1 cellular context compared by ENCODE assay signal in the genomic region with DNA sequence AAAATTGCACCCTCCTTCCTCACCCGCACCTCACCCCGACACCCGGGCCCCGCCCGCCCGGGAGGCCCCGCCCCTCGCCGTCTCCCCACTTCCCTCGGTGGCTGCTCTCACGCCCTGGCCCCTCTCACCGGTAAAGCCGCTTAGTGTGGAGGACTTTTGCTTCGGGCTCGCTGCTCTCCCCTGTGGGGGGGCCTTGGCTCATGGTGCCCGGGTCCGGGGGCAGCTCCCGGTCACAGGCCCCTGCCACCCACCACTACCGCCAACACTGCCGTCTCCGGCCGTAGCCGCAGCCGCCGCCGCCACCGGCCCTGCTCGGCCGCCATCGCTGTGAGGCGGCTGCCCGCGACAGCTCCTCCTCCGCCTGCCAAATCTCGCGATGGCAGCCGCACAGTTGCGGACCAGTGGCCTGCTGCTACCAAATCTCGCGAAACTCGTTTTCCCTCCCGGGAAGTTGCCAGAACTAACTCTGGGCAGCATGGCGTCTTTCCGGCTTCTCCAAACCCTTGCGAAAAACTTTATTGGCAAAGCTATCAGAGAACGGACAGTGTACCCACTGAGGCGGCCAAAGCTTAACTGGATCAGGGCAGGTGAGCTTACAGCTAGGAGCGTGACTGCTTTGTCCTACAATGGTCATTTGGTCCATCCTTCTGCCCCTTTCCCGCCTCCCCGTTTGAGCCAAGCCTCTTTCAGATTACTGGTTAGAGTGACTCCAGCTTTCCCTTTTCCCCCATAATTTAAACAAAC.
TF ChIP-seq lines count a peak whose summit lies in the region.

A gene with protein sequence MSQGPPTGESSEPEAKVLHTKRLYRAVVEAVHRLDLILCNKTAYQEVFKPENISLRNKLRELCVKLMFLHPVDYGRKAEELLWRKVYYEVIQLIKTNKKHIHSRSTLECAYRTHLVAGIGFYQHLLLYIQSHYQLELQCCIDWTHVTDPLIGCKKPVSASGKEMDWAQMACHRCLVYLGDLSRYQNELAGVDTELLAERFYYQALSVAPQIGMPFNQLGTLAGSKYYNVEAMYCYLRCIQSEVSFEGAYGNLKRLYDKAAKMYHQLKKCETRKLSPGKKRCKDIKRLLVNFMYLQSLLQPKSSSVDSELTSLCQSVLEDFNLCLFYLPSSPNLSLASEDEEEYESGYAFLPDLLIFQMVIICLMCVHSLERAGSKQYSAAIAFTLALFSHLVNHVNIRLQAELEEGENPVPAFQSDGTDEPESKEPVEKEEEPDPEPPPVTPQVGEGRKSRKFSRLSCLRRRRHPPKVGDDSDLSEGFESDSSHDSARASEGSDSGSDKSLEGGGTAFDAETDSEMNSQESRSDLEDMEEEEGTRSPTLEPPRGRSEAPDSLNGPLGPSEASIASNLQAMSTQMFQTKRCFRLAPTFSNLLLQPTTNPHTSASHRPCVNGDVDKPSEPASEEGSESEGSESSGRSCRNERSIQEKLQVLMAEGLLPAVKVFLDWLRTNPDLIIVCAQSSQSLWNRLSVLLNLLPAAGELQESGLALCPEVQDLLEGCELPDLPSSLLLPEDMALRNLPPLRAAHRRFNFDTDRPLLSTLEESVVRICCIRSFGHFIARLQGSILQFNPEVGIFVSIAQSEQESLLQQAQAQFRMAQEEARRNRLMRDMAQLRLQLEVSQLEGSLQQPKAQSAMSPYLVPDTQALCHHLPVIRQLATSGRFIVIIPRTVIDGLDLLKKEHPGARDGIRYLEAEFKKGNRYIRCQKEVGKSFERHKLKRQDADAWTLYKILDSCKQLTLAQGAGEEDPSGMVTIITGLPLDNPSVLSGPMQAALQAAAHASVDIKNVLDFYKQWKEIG (minus strand): TSS at position 347 of the 744 bp plus-strand sequence. CDS start 145 bp downstream, at position 202.

TF ChIP-seq in HEK293, 187 proteins besides CTCF, POLR2A, EP300 and RAD21 (continued from another document and continues in another):
- TF ChIP-seq, protein P1, sequence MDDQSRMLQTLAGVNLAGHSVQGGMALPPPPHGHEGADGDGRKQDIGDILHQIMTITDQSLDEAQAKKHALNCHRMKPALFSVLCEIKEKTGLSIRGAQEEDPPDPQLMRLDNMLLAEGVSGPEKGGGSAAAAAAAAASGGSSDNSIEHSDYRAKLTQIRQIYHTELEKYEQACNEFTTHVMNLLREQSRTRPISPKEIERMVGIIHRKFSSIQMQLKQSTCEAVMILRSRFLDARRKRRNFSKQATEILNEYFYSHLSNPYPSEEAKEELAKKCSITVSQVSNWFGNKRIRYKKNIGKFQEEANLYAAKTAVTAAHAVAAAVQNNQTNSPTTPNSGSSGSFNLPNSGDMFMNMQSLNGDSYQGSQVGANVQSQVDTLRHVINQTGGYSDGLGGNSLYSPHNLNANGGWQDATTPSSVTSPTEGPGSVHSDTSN (CRISPR knock-in tag; IDR thresholded peaks at IDR 0.05) = no peak
- TF ChIP-seq OSR2 (tag by site-specific recombination; IDR thresholded peaks at IDR 0.05) (0 out of 2 replicates have a peak, but pooled peaks have one; percentile 37), ZNF423 (tag by site-specific recombination; IDR thresholded peaks at IDR 0.05) (no peak), ZNF654 (tag by site-specific recombination; IDR thresholded peaks at IDR 0.05; ENCODE audit: low read depth) (no peak), ZBTB20 (tag by site-specific recombination; IDR thresholded peaks at IDR 0.05) (peak; percentile 70; the same call in 1 of the 2 replicates), REPIN1 (tag by site-specific recombination; IDR thresholded peaks at IDR 0.05; ENCODE audit: low read depth) (peak; percentile 83), ZNF514 (tag by site-specific recombination; IDR thresholded peaks at IDR 0.05) (no peak), ZNF19 (tag by site-specific recombination; IDR thresholded peaks at IDR 0.05; ENCODE audit: low read depth) (no peak), ZBTB48 (tag by site-specific recombination; IDR thresholded peaks at IDR 0.05) (peak; percentile 97), ZNF596 (tag by site-specific recombination; IDR thresholded peaks at IDR 0.05) (no peak), ZFP37 (tag by site-specific recombination; IDR thresholded peaks at IDR 0.05) (peak; percentile 81; the same call in 1 of the 2 replicates), KLF8 (tag by site-specific recombination; IDR thresholded peaks at IDR 0.05) (peak; percentile 91), TRIM28 (IDR thresholded peaks at IDR 0.05; ENCODE audit: borderline replicate concordance, low read length) (peak; percentile 71), ZNF549 (tag by site-specific recombination; IDR thresholded peaks at IDR 0.05) (no peak), KLF7 (tag by site-specific recombination; IDR thresholded peaks at IDR 0.05; ENCODE audit: borderline replicate concordance) (peak; percentile 89; the same call in 1 of the 2 replicates), ZNF426 (tag by site-specific recombination; IDR thresholded peaks at IDR 0.05) (no peak), ZNF169 (tag by site-specific recombination; IDR thresholded peaks at IDR 0.05) (no peak; the same call in 1 of the 2 replicates), ZNF324 (tag by site-specific recombination; IDR thresholded peaks at IDR 0.05) (peak; percentile 96)
- TF ChIP-seq, protein P2, sequence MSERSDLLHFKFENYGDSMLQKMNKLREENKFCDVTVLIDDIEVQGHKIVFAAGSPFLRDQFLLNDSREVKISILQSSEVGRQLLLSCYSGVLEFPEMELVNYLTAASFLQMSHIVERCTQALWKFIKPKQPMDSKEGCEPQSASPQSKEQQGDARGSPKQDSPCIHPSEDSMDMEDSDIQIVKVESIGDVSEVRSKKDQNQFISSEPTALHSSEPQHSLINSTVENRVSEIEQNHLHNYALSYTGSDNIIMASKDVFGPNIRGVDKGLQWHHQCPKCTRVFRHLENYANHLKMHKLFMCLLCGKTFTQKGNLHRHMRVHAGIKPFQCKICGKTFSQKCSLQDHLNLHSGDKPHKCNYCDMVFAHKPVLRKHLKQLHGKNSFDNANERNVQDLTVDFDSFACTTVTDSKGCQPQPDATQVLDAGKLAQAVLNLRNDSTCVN (tag by site-specific recombination; optimal IDR thresholded peaks at IDR 0.05) = peak; percentile 40
- TF ChIP-seq, protein P3, sequence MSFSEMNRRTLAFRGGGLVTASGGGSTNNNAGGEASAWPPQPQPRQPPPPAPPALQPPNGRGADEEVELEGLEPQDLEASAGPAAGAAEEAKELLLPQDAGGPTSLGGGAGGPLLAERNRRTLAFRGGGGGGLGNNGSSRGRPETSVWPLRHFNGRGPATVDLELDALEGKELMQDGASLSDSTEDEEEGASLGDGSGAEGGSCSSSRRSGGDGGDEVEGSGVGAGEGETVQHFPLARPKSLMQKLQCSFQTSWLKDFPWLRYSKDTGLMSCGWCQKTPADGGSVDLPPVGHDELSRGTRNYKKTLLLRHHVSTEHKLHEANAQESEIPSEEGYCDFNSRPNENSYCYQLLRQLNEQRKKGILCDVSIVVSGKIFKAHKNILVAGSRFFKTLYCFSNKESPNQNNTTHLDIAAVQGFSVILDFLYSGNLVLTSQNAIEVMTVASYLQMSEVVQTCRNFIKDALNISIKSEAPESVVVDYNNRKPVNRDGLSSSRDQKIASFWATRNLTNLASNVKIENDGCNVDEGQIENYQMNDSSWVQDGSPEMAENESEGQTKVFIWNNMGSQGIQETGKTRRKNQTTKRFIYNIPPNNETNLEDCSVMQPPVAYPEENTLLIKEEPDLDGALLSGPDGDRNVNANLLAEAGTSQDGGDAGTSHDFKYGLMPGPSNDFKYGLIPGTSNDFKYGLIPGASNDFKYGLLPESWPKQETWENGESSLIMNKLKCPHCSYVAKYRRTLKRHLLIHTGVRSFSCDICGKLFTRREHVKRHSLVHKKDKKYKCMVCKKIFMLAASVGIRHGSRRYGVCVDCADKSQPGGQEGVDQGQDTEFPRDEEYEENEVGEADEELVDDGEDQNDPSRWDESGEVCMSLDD (tag by site-specific recombination; IDR thresholded peaks at IDR 0.05) = 0 out of 2 replicates have a peak, but pooled peaks have one; percentile 28
- TF ChIP-seq, protein P4, sequence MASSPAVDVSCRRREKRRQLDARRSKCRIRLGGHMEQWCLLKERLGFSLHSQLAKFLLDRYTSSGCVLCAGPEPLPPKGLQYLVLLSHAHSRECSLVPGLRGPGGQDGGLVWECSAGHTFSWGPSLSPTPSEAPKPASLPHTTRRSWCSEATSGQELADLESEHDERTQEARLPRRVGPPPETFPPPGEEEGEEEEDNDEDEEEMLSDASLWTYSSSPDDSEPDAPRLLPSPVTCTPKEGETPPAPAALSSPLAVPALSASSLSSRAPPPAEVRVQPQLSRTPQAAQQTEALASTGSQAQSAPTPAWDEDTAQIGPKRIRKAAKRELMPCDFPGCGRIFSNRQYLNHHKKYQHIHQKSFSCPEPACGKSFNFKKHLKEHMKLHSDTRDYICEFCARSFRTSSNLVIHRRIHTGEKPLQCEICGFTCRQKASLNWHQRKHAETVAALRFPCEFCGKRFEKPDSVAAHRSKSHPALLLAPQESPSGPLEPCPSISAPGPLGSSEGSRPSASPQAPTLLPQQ (tag by site-specific recombination; IDR thresholded peaks at IDR 0.05) = peak; percentile 86
- TF ChIP-seq, protein P5, sequence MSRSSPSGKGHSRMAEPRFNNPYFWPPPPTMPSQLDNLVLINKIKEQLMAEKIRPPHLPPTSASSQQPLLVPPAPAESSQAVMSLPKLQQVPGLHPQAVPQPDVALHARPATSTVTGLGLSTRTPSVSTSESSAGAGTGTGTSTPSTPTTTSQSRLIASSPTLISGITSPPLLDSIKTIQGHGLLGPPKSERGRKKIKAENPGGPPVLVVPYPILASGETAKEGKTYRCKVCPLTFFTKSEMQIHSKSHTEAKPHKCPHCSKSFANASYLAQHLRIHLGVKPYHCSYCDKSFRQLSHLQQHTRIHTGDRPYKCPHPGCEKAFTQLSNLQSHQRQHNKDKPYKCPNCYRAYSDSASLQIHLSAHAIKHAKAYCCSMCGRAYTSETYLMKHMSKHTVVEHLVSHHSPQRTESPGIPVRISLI (tag by site-specific recombination; IDR thresholded peaks at IDR 0.05) = 0 out of 2 replicates have a peak, but pooled peaks have one; percentile 47
- TF ChIP-seq, protein P6, sequence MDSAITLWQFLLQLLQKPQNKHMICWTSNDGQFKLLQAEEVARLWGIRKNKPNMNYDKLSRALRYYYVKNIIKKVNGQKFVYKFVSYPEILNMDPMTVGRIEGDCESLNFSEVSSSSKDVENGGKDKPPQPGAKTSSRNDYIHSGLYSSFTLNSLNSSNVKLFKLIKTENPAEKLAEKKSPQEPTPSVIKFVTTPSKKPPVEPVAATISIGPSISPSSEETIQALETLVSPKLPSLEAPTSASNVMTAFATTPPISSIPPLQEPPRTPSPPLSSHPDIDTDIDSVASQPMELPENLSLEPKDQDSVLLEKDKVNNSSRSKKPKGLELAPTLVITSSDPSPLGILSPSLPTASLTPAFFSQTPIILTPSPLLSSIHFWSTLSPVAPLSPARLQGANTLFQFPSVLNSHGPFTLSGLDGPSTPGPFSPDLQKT (IDR thresholded peaks at IDR 0.05; ENCODE audit: borderline replicate concordance, low read depth, low read length) = peak; percentile 64; the same call in 1 of the 2 replicates
- TF ChIP-seq, protein P7, sequence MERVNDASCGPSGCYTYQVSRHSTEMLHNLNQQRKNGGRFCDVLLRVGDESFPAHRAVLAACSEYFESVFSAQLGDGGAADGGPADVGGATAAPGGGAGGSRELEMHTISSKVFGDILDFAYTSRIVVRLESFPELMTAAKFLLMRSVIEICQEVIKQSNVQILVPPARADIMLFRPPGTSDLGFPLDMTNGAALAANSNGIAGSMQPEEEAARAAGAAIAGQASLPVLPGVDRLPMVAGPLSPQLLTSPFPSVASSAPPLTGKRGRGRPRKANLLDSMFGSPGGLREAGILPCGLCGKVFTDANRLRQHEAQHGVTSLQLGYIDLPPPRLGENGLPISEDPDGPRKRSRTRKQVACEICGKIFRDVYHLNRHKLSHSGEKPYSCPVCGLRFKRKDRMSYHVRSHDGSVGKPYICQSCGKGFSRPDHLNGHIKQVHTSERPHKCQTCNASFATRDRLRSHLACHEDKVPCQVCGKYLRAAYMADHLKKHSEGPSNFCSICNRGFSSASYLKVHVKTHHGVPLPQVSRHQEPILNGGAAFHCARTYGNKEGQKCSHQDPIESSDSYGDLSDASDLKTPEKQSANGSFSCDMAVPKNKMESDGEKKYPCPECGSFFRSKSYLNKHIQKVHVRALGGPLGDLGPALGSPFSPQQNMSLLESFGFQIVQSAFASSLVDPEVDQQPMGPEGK (tag by site-specific recombination; IDR thresholded peaks at IDR 0.05) = peak; percentile 64; the same call in 1 of the 2 replicates
- TF ChIP-seq, protein P8, sequence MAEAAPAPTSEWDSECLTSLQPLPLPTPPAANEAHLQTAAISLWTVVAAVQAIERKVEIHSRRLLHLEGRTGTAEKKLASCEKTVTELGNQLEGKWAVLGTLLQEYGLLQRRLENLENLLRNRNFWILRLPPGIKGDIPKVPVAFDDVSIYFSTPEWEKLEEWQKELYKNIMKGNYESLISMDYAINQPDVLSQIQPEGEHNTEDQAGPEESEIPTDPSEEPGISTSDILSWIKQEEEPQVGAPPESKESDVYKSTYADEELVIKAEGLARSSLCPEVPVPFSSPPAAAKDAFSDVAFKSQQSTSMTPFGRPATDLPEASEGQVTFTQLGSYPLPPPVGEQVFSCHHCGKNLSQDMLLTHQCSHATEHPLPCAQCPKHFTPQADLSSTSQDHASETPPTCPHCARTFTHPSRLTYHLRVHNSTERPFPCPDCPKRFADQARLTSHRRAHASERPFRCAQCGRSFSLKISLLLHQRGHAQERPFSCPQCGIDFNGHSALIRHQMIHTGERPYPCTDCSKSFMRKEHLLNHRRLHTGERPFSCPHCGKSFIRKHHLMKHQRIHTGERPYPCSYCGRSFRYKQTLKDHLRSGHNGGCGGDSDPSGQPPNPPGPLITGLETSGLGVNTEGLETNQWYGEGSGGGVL (tag by site-specific recombination; IDR thresholded peaks at IDR 0.05) = 0 out of 2 replicates have a peak, but pooled peaks have one; percentile 24
- TF ChIP-seq, protein P9, sequence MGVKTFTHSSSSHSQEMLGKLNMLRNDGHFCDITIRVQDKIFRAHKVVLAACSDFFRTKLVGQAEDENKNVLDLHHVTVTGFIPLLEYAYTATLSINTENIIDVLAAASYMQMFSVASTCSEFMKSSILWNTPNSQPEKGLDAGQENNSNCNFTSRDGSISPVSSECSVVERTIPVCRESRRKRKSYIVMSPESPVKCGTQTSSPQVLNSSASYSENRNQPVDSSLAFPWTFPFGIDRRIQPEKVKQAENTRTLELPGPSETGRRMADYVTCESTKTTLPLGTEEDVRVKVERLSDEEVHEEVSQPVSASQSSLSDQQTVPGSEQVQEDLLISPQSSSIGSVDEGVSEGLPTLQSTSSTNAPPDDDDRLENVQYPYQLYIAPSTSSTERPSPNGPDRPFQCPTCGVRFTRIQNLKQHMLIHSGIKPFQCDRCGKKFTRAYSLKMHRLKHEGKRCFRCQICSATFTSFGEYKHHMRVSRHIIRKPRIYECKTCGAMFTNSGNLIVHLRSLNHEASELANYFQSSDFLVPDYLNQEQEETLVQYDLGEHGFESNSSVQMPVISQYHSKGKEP (tag by site-specific recombination; IDR thresholded peaks at IDR 0.05) = peak; percentile 59; the same call in 1 of the 2 replicates
- TF ChIP-seq, protein P10, sequence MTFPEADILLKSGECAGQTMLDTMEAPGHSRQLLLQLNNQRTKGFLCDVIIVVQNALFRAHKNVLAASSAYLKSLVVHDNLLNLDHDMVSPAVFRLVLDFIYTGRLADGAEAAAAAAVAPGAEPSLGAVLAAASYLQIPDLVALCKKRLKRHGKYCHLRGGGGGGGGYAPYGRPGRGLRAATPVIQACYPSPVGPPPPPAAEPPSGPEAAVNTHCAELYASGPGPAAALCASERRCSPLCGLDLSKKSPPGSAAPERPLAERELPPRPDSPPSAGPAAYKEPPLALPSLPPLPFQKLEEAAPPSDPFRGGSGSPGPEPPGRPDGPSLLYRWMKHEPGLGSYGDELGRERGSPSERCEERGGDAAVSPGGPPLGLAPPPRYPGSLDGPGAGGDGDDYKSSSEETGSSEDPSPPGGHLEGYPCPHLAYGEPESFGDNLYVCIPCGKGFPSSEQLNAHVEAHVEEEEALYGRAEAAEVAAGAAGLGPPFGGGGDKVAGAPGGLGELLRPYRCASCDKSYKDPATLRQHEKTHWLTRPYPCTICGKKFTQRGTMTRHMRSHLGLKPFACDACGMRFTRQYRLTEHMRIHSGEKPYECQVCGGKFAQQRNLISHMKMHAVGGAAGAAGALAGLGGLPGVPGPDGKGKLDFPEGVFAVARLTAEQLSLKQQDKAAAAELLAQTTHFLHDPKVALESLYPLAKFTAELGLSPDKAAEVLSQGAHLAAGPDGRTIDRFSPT (tag by site-specific recombination; IDR thresholded peaks at IDR 0.05) = 0 out of 2 replicates have a peak, but pooled peaks have one; percentile 34
